26 cellular contexts compared by ENCODE assay signal in the genomic region with DNA sequence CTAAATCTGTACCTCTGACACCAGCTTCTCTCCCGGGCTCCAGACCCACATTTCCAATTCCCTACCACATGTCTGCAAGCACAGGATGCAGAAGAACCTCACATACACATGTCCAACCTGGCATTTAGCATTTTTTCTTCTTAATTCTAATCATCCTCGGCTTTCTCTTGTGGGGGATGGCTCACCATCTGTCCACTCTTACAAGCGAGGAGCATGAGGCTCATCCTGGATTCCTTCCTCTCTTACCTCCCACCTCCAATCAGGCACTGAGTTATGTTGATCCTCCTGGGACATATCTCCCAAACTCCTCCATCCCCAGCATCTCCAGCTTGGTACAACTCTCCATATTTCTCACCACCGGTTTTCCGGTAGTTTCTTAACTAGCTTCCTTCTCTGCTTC.
"Had no signal": no experiment of that assay in that cellular context is flagged by ENCODE, and none has a peak within 500 bp of the region (broad histone marks: within the 10 kb centered on the region; RNA-seq: fewer than 3 reads in every experiment).

No MANE protein-coding gene starts in this region.

- H3K4me3 Mint-ChIP-seq: effector memory CD8-positive, alpha-beta T cell; memory B cell; naive B cell; natural killer cell treated with Interleukin-12 subunit alpha and Interleukin-12 subunit beta and Interleukin-15 and Interleukin-18, amount 100 ng/mL, for 72 hours; neural crest cell had no signal

- H3K9me3 ChIP-seq: esophagus squamous epithelium, mucosa of descending colon, neutrophil, right lobe of liver, thoracic aorta, tibial nerve, upper lobe of left lung had no signal

- H3K27ac ChIP-seq: esophagus squamous epithelium, neutrophil, parathyroid adenoma, right lobe of liver, thoracic aorta, tibial nerve, upper lobe of left lung had no signal

- H3K36me3 ChIP-seq: esophagus squamous epithelium, neutrophil, right lobe of liver, thoracic aorta, tibial nerve, upper lobe of left lung had no signal

- H3K4me3 ChIP-seq: esophagus squamous epithelium, lung, mucosa of descending colon, right lobe of liver, thoracic aorta, tibial nerve, upper lobe of left lung had no signal

- H3K27me3 ChIP-seq: neutrophil, right lobe of liver, tibial nerve, upper lobe of left lung had no signal

- H3K9me3 Mint-ChIP-seq: memory B cell, neural crest cell had no signal

- ATAC-seq: effector memory CD8-positive, alpha-beta T cell; left lobe of liver; mucosa of descending colon; natural killer cell treated with Interleukin-12 subunit alpha and Interleukin-12 subunit beta and Interleukin-15 and Interleukin-18, amount 100 ng/mL, for 72 hours; right lobe of liver had no signal

- DNase-seq: cortex of kidney; effector memory CD8-positive, alpha-beta T cell; erythroblast; esophagus squamous epithelium; foreskin melanocyte; head of caudate nucleus; kidney; mucosa of descending colon; naive B cell; right lobe of liver; small intestine; stimulated activated CD4-positive, alpha-beta T cell treated with anti-CD3 and anti-CD28 coated beads, Interleukin-15, amount 100 ng/mL, for 24 hours; stimulated activated CD4-positive, alpha-beta T cell treated with anti-CD3 and anti-CD28 coated beads, Interleukin-2, amount 100 ng/mL, for 48 hours; stimulated activated naive CD4-positive, alpha-beta T cell treated with Interleukin-2 at 50 U/mL for 16 hours; substantia nigra; upper lobe of left lung had no signal

- H3K4me1 ChIP-seq: esophagus squamous epithelium, parathyroid adenoma, right lobe of liver, tibial nerve, upper lobe of left lung had no signal

- H3K4me1 Mint-ChIP-seq: memory B cell, naive B cell, neural crest cell had no signal

- H3K27ac Mint-ChIP-seq: effector memory CD8-positive, alpha-beta T cell; memory B cell; natural killer cell treated with Interleukin-12 subunit alpha and Interleukin-12 subunit beta and Interleukin-15 and Interleukin-18, amount 100 ng/mL, for 72 hours; progenitor cell of endocrine pancreas had no signal

- H3K36me3 Mint-ChIP-seq: memory B cell; naive B cell; natural killer cell treated with Interleukin-12 subunit alpha and Interleukin-12 subunit beta and Interleukin-15 and Interleukin-18, amount 100 ng/mL, for 72 hours had no signal

- H3K27me3 Mint-ChIP-seq: effector memory CD8-positive, alpha-beta T cell had no signal
